10 cellular contexts compared by ENCODE assay signal in the genomic region with DNA sequence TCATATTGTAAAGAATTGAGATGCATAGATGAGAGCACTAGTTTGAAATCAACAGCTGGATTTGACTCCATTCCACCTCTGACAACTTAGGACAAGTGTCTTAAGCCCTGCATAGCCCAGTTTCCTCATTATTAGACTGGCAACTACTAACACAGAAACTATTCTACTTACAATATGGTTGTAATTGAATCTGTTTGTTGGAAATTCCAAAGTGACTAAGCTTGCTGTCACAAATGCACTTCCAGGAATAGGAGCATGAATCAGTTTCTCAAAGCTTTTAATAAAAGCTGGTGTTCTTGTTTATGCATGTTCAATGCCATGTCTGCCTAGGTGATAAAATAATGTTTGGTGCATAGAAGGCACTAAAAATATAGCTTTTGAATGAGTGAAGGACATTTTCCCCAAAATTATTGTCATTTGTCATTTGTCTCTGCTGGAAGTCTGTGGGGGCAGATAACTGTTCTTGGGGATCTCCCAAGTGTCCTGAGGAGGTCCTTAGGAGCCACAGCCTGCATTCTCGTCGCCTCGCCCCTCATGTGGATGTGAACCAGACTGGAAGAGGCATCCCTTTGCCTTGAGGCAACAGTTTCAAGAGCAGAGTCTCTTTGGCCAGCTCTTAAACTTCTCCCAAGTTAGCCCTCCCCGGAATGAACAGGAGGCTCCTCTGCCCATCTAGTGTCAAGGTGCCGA. TPM values are rescaled to one million over a fixed set of nuclear protein-coding genes. Genes with fewer than 3 reads are reported as not detected.
A peak's percentile ranks its signal among the peaks of the same experiment; 100 is the strongest.
DNase-seq lines count a peak whose midpoint lies in the region; ATAC-seq and TF ChIP-seq lines count a peak whose summit lies in the region.
"Had no signal": no experiment of that assay in that cellular context is flagged by ENCODE, and none has a peak within 500 bp of the region (broad histone marks: within the 10 kb centered on the region; RNA-seq: fewer than 3 reads in every experiment).

No MANE protein-coding gene starts in this region.

- ATAC-seq in left lung = peak; percentile 26
- ATAC-seq in HG03520 (IDR thresholded peaks at IDR 0.05; ENCODE audit: unreplicated experiment) = no peak

- intact Hi-C loops in activated T-helper 2 cell treated with anti-CD3 and anti-CD28 coated beads, Interferon-gamma antibody, Interleukin-2, Interleukin-4, amounts not matched to agents 10 μg/mL and 5 μg/mL and 100 μg/mL, durations not matched to agents 14 hours and 24 hours and 36 hours (cut with micrococcal nuclease) = loop anchor here (2.0 to 5.0 kb wide), 2 partner anchors 196 to 704 kb away; no protein-coding TSS in a partner anchor
- intact Hi-C loops in left lung (cut with DNase I) = no loop called here

- H3K4me1 Mint-ChIP-seq in HFFc6 (ENCODE audit: low read depth) = peaks cover 49% of the 10 kb centered on the region
- H3K4me1 Mint-ChIP-seq in activated T-helper 2 cell treated with anti-CD3 and anti-CD28 coated beads, Interferon-gamma antibody, Interleukin-2, Interleukin-4, amounts not matched to agents 10 μg/mL and 5 μg/mL and 100 μg/mL, durations not matched to agents 14 hours and 24 hours and 36 hours (ENCODE audit: low read depth) = peaks cover 82% of the 10 kb centered on the region

- H3K4me3 ChIP-seq in left lung (no peak overlapping the region), MM.1S (ENCODE audit: low read length) (no peak overlapping the region)
- H3K4me3 ChIP-seq: pancreas had no signal

- no peaks in the 10 kb centered on the region for H3K36me3 Mint-ChIP-seq in HFFc6 (ENCODE audit: low read depth)
- H3K36me3 Mint-ChIP-seq in activated T-helper 2 cell treated with anti-CD3 and anti-CD28 coated beads, Interferon-gamma antibody, Interleukin-2, Interleukin-4, amounts not matched to agents 10 μg/mL and 5 μg/mL and 100 μg/mL, durations not matched to agents 14 hours and 24 hours and 36 hours (ENCODE audit: low read depth) = peaks cover 89% of the 10 kb centered on the region

- H3K27me3 ChIP-seq in left lung (no peaks in the 10 kb centered on the region), MM.1S (replicated peaks; ENCODE audit: insufficient read depth, low read length) (no peaks in the 10 kb centered on the region)
- H3K27me3 ChIP-seq: pancreas had no signal

- H3K4me2 ChIP-seq in MM.1S (ENCODE audit: low read depth, low read length) = no peak overlapping the region

- H2AFZ ChIP-seq in MM.1S (ENCODE audit: low read length) = no peak overlapping the region

- H3K27ac ChIP-seq in left lung (peak overlapping the region in 1 of 2 donors; percentile 73), MM.1S (ENCODE audit: low read length) (no peak overlapping the region)

- no peaks in the 10 kb centered on the region for H3K27me3 Mint-ChIP-seq in HFFc6 (ENCODE audit: insufficient read depth)
- H3K27me3 Mint-ChIP-seq in activated T-helper 2 cell treated with anti-CD3 and anti-CD28 coated beads, Interferon-gamma antibody, Interleukin-2, Interleukin-4, amounts not matched to agents 10 μg/mL and 5 μg/mL and 100 μg/mL, durations not matched to agents 14 hours and 24 hours and 36 hours (ENCODE audit: low read depth) = no peaks in the 10 kb centered on the region

- no peaks in the 10 kb centered on the region for H4K20me1 ChIP-seq in MM.1S (ENCODE audit: insufficient read depth, low read length)

- H3K4me1 ChIP-seq in left lung (peaks cover 11 to 60% of the 10 kb centered on the region in 2 donors), MM.1S (ENCODE audit: low read length) (peaks cover 23% of the 10 kb centered on the region)

- no peaks in the 10 kb centered on the region for H3K9me2 ChIP-seq in MM.1S (replicated peaks; ENCODE audit: insufficient read depth, low read length)

- no peaks in the 10 kb centered on the region for H3K9me3 Mint-ChIP-seq in HFFc6
- H3K9me3 Mint-ChIP-seq in activated T-helper 2 cell treated with anti-CD3 and anti-CD28 coated beads, Interferon-gamma antibody, Interleukin-2, Interleukin-4, amounts not matched to agents 10 μg/mL and 5 μg/mL and 100 μg/mL, durations not matched to agents 14 hours and 24 hours and 36 hours = peaks cover 11% of the 10 kb centered on the region

- peak overlapping the region; percentile 84 for H3K27ac Mint-ChIP-seq in HFFc6
- H3K27ac Mint-ChIP-seq in activated T-helper 2 cell treated with anti-CD3 and anti-CD28 coated beads, Interferon-gamma antibody, Interleukin-2, Interleukin-4, amounts not matched to agents 10 μg/mL and 5 μg/mL and 100 μg/mL, durations not matched to agents 14 hours and 24 hours and 36 hours = peak overlapping the region; percentile 91

- DNase-seq in AG09319 (ENCODE audit: extremely low read depth, low read depth) = peak; percentile 59
- peak; percentile 92 for DNase-seq in HFFc6
- DNase-seq in activated T-helper 2 cell treated with anti-CD3 and anti-CD28 coated beads, Interferon-gamma antibody, Interleukin-2, Interleukin-4, amounts not matched to agents 10 μg/mL and 5 μg/mL and 100 μg/mL, durations not matched to agents 14 hours and 24 hours and 36 hours (ENCODE audit: low spot score) = no peak
- DNase-seq in left lung = no peak
- no peak for DNase-seq in MM.1S
- DNase-seq in NCI-H748 (lab: John Stamatoyannopoulos, UW; ENCODE audit: unreplicated experiment) = no peak
- no peak for DNase-seq in GM19238 (ENCODE audit: insufficient read length, low spot score)
- DNase-seq: NCI-H1694, pancreas had no signal

- TF ChIP-seq CTCF in AG09319 (IDR thresholded peaks at IDR 0.05; ENCODE audit: low read depth, low read length) (no peak), HFFc6 (IDR thresholded peaks at IDR 0.05) (no peak), left lung (IDR thresholded peaks at IDR 0.05) (no peak), MM.1S (IDR thresholded peaks at IDR 0.05; ENCODE audit: low read length) (no peak)

- peak overlapping the region; percentile 67 for H3K4me3 Mint-ChIP-seq in HFFc6
- H3K4me3 Mint-ChIP-seq in activated T-helper 2 cell treated with anti-CD3 and anti-CD28 coated beads, Interferon-gamma antibody, Interleukin-2, Interleukin-4, amounts not matched to agents 10 μg/mL and 5 μg/mL and 100 μg/mL, durations not matched to agents 14 hours and 24 hours and 36 hours (ENCODE audit: low read depth) = peak overlapping the region; percentile 27

- no peaks in the 10 kb centered on the region for H3K79me2 ChIP-seq in MM.1S (ENCODE audit: low read length)

- H3K9me3 ChIP-seq in left lung (no peaks in the 10 kb centered on the region), MM.1S (replicated peaks; ENCODE audit: insufficient read depth, low read length) (no peaks in the 10 kb centered on the region)
- H3K9me3 ChIP-seq: pancreas had no signal

- peaks cover 1% of the 10 kb centered on the region; the same call in 1 of the 2 replicates for H3F3A ChIP-seq in MM.1S (ENCODE audit: insufficient read depth, low read length)

- H3K36me3 ChIP-seq in left lung (no peaks in the 10 kb centered on the region), MM.1S (replicated peaks; ENCODE audit: insufficient read depth, low read length) (no peaks in the 10 kb centered on the region)
- H3K36me3 ChIP-seq: pancreas had no signal

- no peak overlapping the region for H3K9ac ChIP-seq in MM.1S (ENCODE audit: low read length)

RNA-seq across cellular contexts. Expression of a gene that starts 40.4 kb away (rescaled TPM):
- 10 to 100 TPM; 68.3 to 89.5 (median 77.1) TPM for total RNA-seq in HFFc6 (2021; fragmentation: NEBNext Ultra II Directional; extraction: Animal tissue kit (Norgen Biotek cat#: 25700))
- 145 and 146 TPM in 2 replicates for total RNA-seq in activated T-helper 2 cell treated with anti-CD3 and anti-CD28 coated beads, Interferon-gamma antibody, Interleukin-2, Interleukin-4, amounts not matched to agents 10 μg/mL and 5 μg/mL and 100 μg/mL, durations not matched to agents 14 hours and 24 hours and 36 hours
- total RNA-seq in left lung = 100 to 1,000 TPM; 225 to 356 TPM

Comparison
In these comparisons a context has a peak if more than half of its experiments do, and no peak if none do; other contexts are left out.
1. DNase-seq: peak in AG09319 (single experiment) and HFFc6 (single experiment); none in activated T-helper 2 cell treated with anti-CD3 and anti-CD28 coated beads, Interferon-gamma antibody, Interleukin-2, Interleukin-4, amounts not matched to agents 10 μg/mL and 5 μg/mL and 100 μg/mL, durations not matched to agents 14 hours and 24 hours and 36 hours (single experiment), left lung (0 of 2), MM.1S (single experiment), NCI-H748 (single experiment) and GM19238 (single experiment).